32 cellular contexts compared by ENCODE assay signal in genomic region chr22:42452456-42452855, GRCh38. TPM values are rescaled to one million over a fixed set of nuclear protein-coding genes. Genes with fewer than 3 reads are reported as not detected.
"Had no signal": no experiment of that assay in that cellular context is flagged by ENCODE, and none has a peak within 500 bp of the region (broad histone marks: within the 10 kb centered on the region; RNA-seq: fewer than 3 reads in every experiment).

No MANE protein-coding gene starts in this region.

- H3K4me3 ChIP-seq: adrenal gland, body of pancreas, esophagus muscularis mucosa, gastrocnemius medialis, heart left ventricle had no signal

- H3K4me1 ChIP-seq: adrenal gland, body of pancreas, esophagus muscularis mucosa, foreskin keratinocyte, gastrocnemius medialis, heart left ventricle had no signal

- DNase-seq: activated CD4-positive, alpha-beta memory T cell treated with anti-CD3 and anti-CD28 coated beads for 36 hours; activated CD4-positive, alpha-beta T cell treated with anti-CD3 and anti-CD28 coated beads for 36 hours; activated CD4-positive, alpha-beta T cell treated with anti-CD3 and anti-CD28 coated beads, Interleukin-2, amount 10 ng/mL, durations not matched to agents 24 days and 14 days; activated CD4-positive, CD25-positive, alpha-beta regulatory T cell; activated CD4-positive, CD25-positive, alpha-beta regulatory T cell treated with anti-CD3 and anti-CD28 coated beads, Interleukin-2, amount 50 U/mL, for 72 hours; activated CD8-positive, alpha-beta memory T cell treated with anti-CD3 and anti-CD28 coated beads, Interleukin-2, amount 10 ng/mL, durations not matched to agents 7 days and 5 days; activated CD8-positive, alpha-beta memory T cell treated with anti-CD3 and anti-CD28 coated beads, Interleukin-2, amount 50 U/mL, for 4 hours; activated CD8-positive, alpha-beta T cell treated with anti-CD3 and anti-CD28 coated beads, Interleukin-2, amount 10 ng/mL, durations not matched to agents 7 days and 5 days; activated effector memory CD4-positive, alpha-beta T cell treated with anti-CD3 and anti-CD28 coated beads, Interleukin-2, amount 50 U/mL, for 16 hours; activated naive CD4-positive, alpha-beta T cell treated with anti-CD3 and anti-CD28 coated beads for 36 hours; activated naive CD8-positive, alpha-beta T cell treated with anti-CD3 and anti-CD28 coated beads for 36 hours; activated naive CD8-positive, alpha-beta T cell treated with anti-CD3 and anti-CD28 coated beads, Interleukin-2, amount 50 U/mL, for 24 hours; activated T-cell treated with anti-CD3 and anti-CD28 coated beads, Interleukin-2, amount 50 U/mL, for 1 hour; activated T-cell treated with anti-CD3 and anti-CD28 coated beads, Interleukin-2, amount 50 U/mL, for 48 hours; adrenal gland; amygdala; body of pancreas; caudate nucleus; cortex of kidney; effector CD8-positive, alpha-beta T cell; foreskin keratinocyte; gastrocnemius medialis; glutamatergic neuron; heart left ventricle; T-helper 17 cell; T1000 had no signal

- H3K27ac ChIP-seq: adrenal gland, body of pancreas, epithelial cell of prostate, esophagus muscularis mucosa, foreskin keratinocyte, gastrocnemius medialis, heart left ventricle had no signal

- ATAC-seq: activated CD4-positive, alpha-beta T cell treated with anti-CD3 and anti-CD28 coated beads for 36 hours; activated CD8-positive, alpha-beta memory T cell treated with anti-CD3 and anti-CD28 coated beads, Interleukin-2, amount 10 ng/mL, durations not matched to agents 7 days and 5 days; activated CD8-positive, alpha-beta T cell treated with anti-CD3 and anti-CD28 coated beads, Interleukin-2, amount 10 ng/mL, durations not matched to agents 7 days and 5 days; activated naive CD8-positive, alpha-beta T cell treated with anti-CD3 and anti-CD28 coated beads, Interleukin-2, amount 50 U/mL, for 24 hours; body of pancreas; foreskin keratinocyte; gastrocnemius medialis; heart left ventricle; T-helper 17 cell had no signal

- H3K36me3 ChIP-seq: adrenal gland, esophagus muscularis mucosa, gastrocnemius medialis, heart left ventricle had no signal

- H3K9me3 ChIP-seq: adrenal gland, body of pancreas, esophagus muscularis mucosa, gastrocnemius medialis, heart left ventricle had no signal

- H3K27me3 ChIP-seq: adrenal gland, body of pancreas had no signal

- FAIRE-seq: colon, endometrium, endothelial cell of umbilical vein had no signal

RNA-seq across cellular contexts. Expression of gene NFAM1, which starts 20.3 kb away (rescaled TPM):
- total RNA-seq: chondrocyte, endothelial cell of umbilical vein, foreskin keratinocyte had no signal
- polyA plus RNA-seq: endothelial cell of umbilical vein, foreskin keratinocyte had no signal
